In genomic region chr1:1164361-1164700, GRCh38 we compare ENCODE assay signal across 17 cellular contexts. TPM values are rescaled to one million over a fixed set of nuclear protein-coding genes. Genes with fewer than 3 reads are reported as not detected.
A peak's percentile ranks its signal among the peaks of the same experiment; 100 is the strongest.
DNase-seq lines count a peak whose midpoint lies in the region; ATAC-seq, FAIRE-seq and TF ChIP-seq lines count a peak whose summit lies in the region.
"Had no signal": no experiment of that assay in that cellular context is flagged by ENCODE, and none has a peak within 500 bp of the region (broad histone marks: within the 10 kb centered on the region; RNA-seq: fewer than 3 reads in every experiment).

No MANE protein-coding gene starts in this region.

- H3K4me3 ChIP-seq in keratinocyte (ENCODE audit: control insufficient read depth in 2 of 3, extremely low read depth in 1 of 3, insufficient read depth in 2 of 3, low read depth in 1 of 3, low read length in 3 of 3) (peak overlapping the region; percentile 83 to 98 (median 92)), prostate gland (peak overlapping the region; percentile 45 to 62)
- H3K4me3 ChIP-seq: thoracic aorta had no signal

- H3K9me1 ChIP-seq in keratinocyte (ENCODE audit: control insufficient read depth, extremely low read depth, insufficient read depth, low read length), result no peaks in the 10 kb centered on the region

- WGBS in prostate gland, result 33% methylated on average over 26 of the region's 26 CpGs

- no peak for TF ChIP-seq CTCF in Calu3 (IDR thresholded peaks at IDR 0.05; ENCODE audit: unreplicated experiment)
- no peak for TF ChIP-seq CTCF in keratinocyte (optimal IDR thresholded peaks at IDR 0.05 in 1 of 3, IDR thresholded peaks at IDR 0.05 in 1 of 3, conservative IDR thresholded peaks at IDR 0.05 in 1 of 3; ENCODE audit: extremely low read depth in 1 of 3, insufficient read depth in 2 of 3, low read length in 3 of 3)
- TF ChIP-seq CTCF in prostate gland (IDR thresholded peaks at IDR 0.05), result no peak

- H3K36me3 ChIP-seq in keratinocyte (ENCODE audit: control insufficient read depth in 2 of 2, extremely low read depth in 1 of 2, insufficient read depth in 2 of 2, low read length in 2 of 2) (peaks cover 0 to 3% of the 10 kb centered on the region in 2 experiments), prostate gland (no peaks in the 10 kb centered on the region)
- H3K36me3 ChIP-seq: thoracic aorta had no signal

- H3K36me3 Mint-ChIP-seq in Calu3 (ENCODE audit: insufficient read depth, unreplicated experiment), result peaks cover 69% of the 10 kb centered on the region
- H3K36me3 Mint-ChIP-seq in activated T-helper 1 cell treated with anti-CD3 and anti-CD28 coated beads, Interleukin-12 subunit alpha, Interleukin-12 subunit beta, Interleukin-2, Interleukin-4 antibody, amounts not matched to agents 30 ng/mL and 10 ng/mL and 1 ng/mL, durations not matched to agents 14 hours and 24 hours and 36 hours (ENCODE audit: low read depth), result no peaks in the 10 kb centered on the region
- H3K36me3 Mint-ChIP-seq: memory B cell had no signal

- H3K4me1 ChIP-seq in keratinocyte (ENCODE audit: control insufficient read depth, extremely low read depth, insufficient read depth, low read length) (peaks cover 11% of the 10 kb centered on the region), prostate gland (replicated peaks) (peaks cover 10% of the 10 kb centered on the region)

- H3K9ac ChIP-seq in keratinocyte (ENCODE audit: control insufficient read depth, extremely low read depth, insufficient read depth, low read length), result peak overlapping the region; percentile 96

- H2AFZ ChIP-seq in keratinocyte (ENCODE audit: control insufficient read depth, low read length), result no peak overlapping the region

- H3K27ac ChIP-seq in keratinocyte (ENCODE audit: control insufficient read depth, insufficient read depth, low read length), result peak overlapping the region; percentile 95
- peak overlapping the region; percentile 92 to 95 for H3K27ac ChIP-seq in prostate gland
- H3K27ac ChIP-seq: thoracic aorta had no signal

- no peaks in the 10 kb centered on the region for H3K27me3 Mint-ChIP-seq in Calu3 (ENCODE audit: unreplicated experiment)
- H3K27me3 Mint-ChIP-seq in activated T-helper 1 cell treated with anti-CD3 and anti-CD28 coated beads, Interleukin-12 subunit alpha, Interleukin-12 subunit beta, Interleukin-2, Interleukin-4 antibody, amounts not matched to agents 30 ng/mL and 10 ng/mL and 1 ng/mL, durations not matched to agents 14 hours and 24 hours and 36 hours (ENCODE audit: insufficient read depth), result no peaks in the 10 kb centered on the region

- peaks cover 7% of the 10 kb centered on the region for H4K20me1 ChIP-seq in keratinocyte (ENCODE audit: control insufficient read depth, extremely low read depth, insufficient read depth, low read length)

- TSS peak; percentile 92 for BruUV-seq in Calu3 (replicated peaks; lab: Mats Ljungman, UMichigan)

- dilution Hi-C loops in keratinocyte (cut with MboI; ENCODE audit: extremely low pct_ligation_motif_present, low sequenced_read_pairs), result no loop called here

- H3K27me3 ChIP-seq in keratinocyte (ENCODE audit: control insufficient read depth, extremely low read depth, insufficient read depth, low read length), result no peaks in the 10 kb centered on the region
- no peaks in the 10 kb centered on the region for H3K27me3 ChIP-seq in prostate gland (replicated peaks; ENCODE audit: insufficient read depth)

- H3K79me2 ChIP-seq in keratinocyte (ENCODE audit: control insufficient read depth, insufficient read depth, low read length), result peaks cover 52% of the 10 kb centered on the region

- no peaks in the 10 kb centered on the region for H3K9me3 Mint-ChIP-seq in Calu3 (ENCODE audit: low read depth, unreplicated experiment)
- no peaks in the 10 kb centered on the region for H3K9me3 Mint-ChIP-seq in activated T-helper 1 cell treated with anti-CD3 and anti-CD28 coated beads, Interleukin-12 subunit alpha, Interleukin-12 subunit beta, Interleukin-2, Interleukin-4 antibody, amounts not matched to agents 30 ng/mL and 10 ng/mL and 1 ng/mL, durations not matched to agents 14 hours and 24 hours and 36 hours
- H3K9me3 Mint-ChIP-seq: dendritic cell treated with granulocyte-macrophage colony-stimulating factor and Interleukin-4, amounts not matched to agents 40 ng/mL and 50 ng/mL, for 4 days; memory B cell had no signal

- peak overlapping the region; percentile 92 for H3K27ac Mint-ChIP-seq in Calu3 (ENCODE audit: unreplicated experiment)
- peak overlapping the region; percentile 58 for H3K27ac Mint-ChIP-seq in activated T-helper 1 cell treated with anti-CD3 and anti-CD28 coated beads, Interleukin-12 subunit alpha, Interleukin-12 subunit beta, Interleukin-2, Interleukin-4 antibody, amounts not matched to agents 30 ng/mL and 10 ng/mL and 1 ng/mL, durations not matched to agents 14 hours and 24 hours and 36 hours
- H3K27ac Mint-ChIP-seq: dendritic cell treated with granulocyte-macrophage colony-stimulating factor and Interleukin-4, amounts not matched to agents 40 ng/mL and 50 ng/mL, for 4 days; memory B cell had no signal

- intact Hi-C loops in Calu3 (cut with micrococcal nuclease; ENCODE audit: unreplicated experiment), result loop anchor here (10.0 kb wide), 1 partner anchor 70 kb away; the partner anchor contains the start of genes B3GALT6 and SDF4
- intact Hi-C loops in activated T-helper 1 cell treated with anti-CD3 and anti-CD28 coated beads, Interleukin-12 subunit alpha, Interleukin-12 subunit beta, Interleukin-2, Interleukin-4 antibody, amounts not matched to agents 30 ng/mL and 10 ng/mL and 1 ng/mL, durations not matched to agents 14 hours and 24 hours and 36 hours (cut with micrococcal nuclease), result no loop called here
- intact Hi-C loops in prostate gland (cut with DNase I), result no loop called here

- H3K9me3 ChIP-seq in keratinocyte (ENCODE audit: control insufficient read depth, low read depth, low read length) (no peaks in the 10 kb centered on the region), prostate gland (no peaks in the 10 kb centered on the region)
- H3K9me3 ChIP-seq: thoracic aorta had no signal

- H3K4me1 Mint-ChIP-seq in Calu3 (ENCODE audit: low read depth, unreplicated experiment), result peaks cover 9% of the 10 kb centered on the region
- H3K4me1 Mint-ChIP-seq in activated T-helper 1 cell treated with anti-CD3 and anti-CD28 coated beads, Interleukin-12 subunit alpha, Interleukin-12 subunit beta, Interleukin-2, Interleukin-4 antibody, amounts not matched to agents 30 ng/mL and 10 ng/mL and 1 ng/mL, durations not matched to agents 14 hours and 24 hours and 36 hours (ENCODE audit: low read depth), result no peaks in the 10 kb centered on the region

- ATAC-seq in activated CD4-positive, CD25-positive, alpha-beta regulatory T cell treated with anti-CD3 and anti-CD28 coated beads, Interleukin-2, amount 50 U/mL, for 24 hours, result no peak
- ATAC-seq in HG03039 (IDR thresholded peaks at IDR 0.05; ENCODE audit: unreplicated experiment), result no peak

- CTCF ChIA-PET in Calu3 (lab: Charles Lee), result interaction anchor here (1.9 kb wide), 1 partner anchor 42 kb away, joined by 8 read pairs; no protein-coding TSS in a partner anchor

- peak overlapping the region; percentile 99 for H3K4me2 ChIP-seq in keratinocyte (ENCODE audit: control insufficient read depth, extremely low read depth, insufficient read depth, low read depth, low read length)

- no peak for FAIRE-seq in keratinocyte (lab: Jason Lieb, UNC)
- FAIRE-seq: D721Med had no signal

- no peak for DNase-seq in Calu3
- DNase-seq in activated T-helper 1 cell treated with anti-CD3 and anti-CD28 coated beads, Interleukin-12 subunit alpha, Interleukin-12 subunit beta, Interleukin-2, Interleukin-4 antibody, amounts not matched to agents 30 ng/mL and 10 ng/mL and 1 ng/mL, durations not matched to agents 14 hours and 24 hours and 36 hours (ENCODE audit: low spot score), result no peak
- no peak for DNase-seq in keratinocyte (ENCODE audit: low read depth, low spot score)
- no peak for DNase-seq in prostate gland (ENCODE audit: low spot score)
- no peak for DNase-seq in erythroblast (lab: John Stamatoyannopoulos, UW)
- DNase-seq in NCI-H526 (lab: John Stamatoyannopoulos, UW), result no peak
- DNase-seq: activated CD4-positive, alpha-beta T cell treated with anti-CD3 and anti-CD28 coated beads for 1 hour; activated CD8-positive, alpha-beta memory T cell treated with anti-CD3 and anti-CD28 coated beads, Interleukin-2, amount 50 U/mL, for 4 hours; activated naive CD4-positive, alpha-beta T cell treated with Interleukin-2 at 50 U/mL for 16 hours; NCI-H82 had no signal

- TF ChIP-seq POLR2A in prostate gland (IDR thresholded peaks at IDR 0.05), result no peak
- TF ChIP-seq POLR2A in erythroblast (IDR thresholded peaks at IDR 0.05; ENCODE audit: low read length), result no peak

- peak overlapping the region; percentile 96 for H3K4me3 Mint-ChIP-seq in Calu3 (ENCODE audit: low read depth, unreplicated experiment)
- H3K4me3 Mint-ChIP-seq in activated T-helper 1 cell treated with anti-CD3 and anti-CD28 coated beads, Interleukin-12 subunit alpha, Interleukin-12 subunit beta, Interleukin-2, Interleukin-4 antibody, amounts not matched to agents 30 ng/mL and 10 ng/mL and 1 ng/mL, durations not matched to agents 14 hours and 24 hours and 36 hours, result no peak overlapping the region
- H3K4me3 Mint-ChIP-seq: dendritic cell treated with granulocyte-macrophage colony-stimulating factor and Interleukin-4, amounts not matched to agents 40 ng/mL and 50 ng/mL, for 4 days; memory B cell had no signal

RNA-seq across cellular contexts. Expression of gene TTLL10, which starts 9.3 kb away (rescaled TPM):
- 2.4 and 3.5 TPM in 2 replicates for total RNA-seq in Calu3 (2022)
- total RNA-seq in activated T-helper 1 cell treated with anti-CD3 and anti-CD28 coated beads, Interleukin-12 subunit alpha, Interleukin-12 subunit beta, Interleukin-2, Interleukin-4 antibody, amounts not matched to agents 30 ng/mL and 10 ng/mL and 1 ng/mL, durations not matched to agents 14 hours and 24 hours and 36 hours, result 0.10 and 0.15 TPM in 2 replicates
- not detected in 3 replicates for polyA plus RNA-seq in keratinocyte
- polyA plus RNA-seq in keratinocyte (2011; ENCODE audit: low read depth), result not detected
- not detected in 2 replicates for polyA plus RNA-seq in keratinocyte (2011; cell fraction: cytosol; rRNA removed)
- polyA plus RNA-seq in keratinocyte (2011; cell fraction: nucleus; rRNA removed), result 0.31 TPM in 1 of 2 replicates, not detected in the other
- polyA plus RNA-seq in keratinocyte (2012; ENCODE audit: low replicate concordance), result 0.07 TPM in 1 of 2 replicates, not detected in the other
- polyA minus RNA-seq in keratinocyte, result 0.23 TPM in 1 of 3 replicates, not detected in the others
- polyA minus RNA-seq in keratinocyte (2011; cell fraction: cytosol; rRNA and poly(A)+ RNA removed), result not detected
- polyA minus RNA-seq in keratinocyte (2011; cell fraction: nucleus; rRNA and poly(A)+ RNA removed), result not detected in 2 replicates
- total RNA-seq in prostate gland, result 1 to 10 TPM in 1 of 2 donors, under 1 TPM in 1; 0.77 to 7.3 TPM
- total RNA-seq: pulmonary artery endothelial cell, thoracic aorta had no signal

RNA-seq across cellular contexts. Expression of gene TNFRSF18, which starts 42.1 kb away (rescaled TPM):
- total RNA-seq in Calu3 (2022), result 0.66 TPM in 1 of 2 replicates, not detected in the other
- total RNA-seq in activated T-helper 1 cell treated with anti-CD3 and anti-CD28 coated beads, Interleukin-12 subunit alpha, Interleukin-12 subunit beta, Interleukin-2, Interleukin-4 antibody, amounts not matched to agents 30 ng/mL and 10 ng/mL and 1 ng/mL, durations not matched to agents 14 hours and 24 hours and 36 hours, result 350 and 356 TPM in 2 replicates
- 0.09 to 0.63 TPM (median 0.21 TPM) in 3 replicates for polyA plus RNA-seq in keratinocyte
- not detected for polyA plus RNA-seq in keratinocyte (2011; ENCODE audit: low read depth)
- 0.07 and 0.34 TPM in 2 replicates for polyA plus RNA-seq in keratinocyte (2011; cell fraction: cytosol; rRNA removed)
- polyA plus RNA-seq in keratinocyte (2011; cell fraction: nucleus; rRNA removed), result 0.23 and 0.88 TPM in 2 replicates
- polyA plus RNA-seq in keratinocyte (2012; ENCODE audit: low replicate concordance), result 0.18 and 0.21 TPM in 2 replicates
- not detected in 3 replicates for polyA minus RNA-seq in keratinocyte
- polyA minus RNA-seq in keratinocyte (2011; cell fraction: cytosol; rRNA and poly(A)+ RNA removed), result not detected
- polyA minus RNA-seq in keratinocyte (2011; cell fraction: nucleus; rRNA and poly(A)+ RNA removed), result 0.78 TPM in 1 of 2 replicates, not detected in the other
- total RNA-seq in prostate gland, result 1 to 10 TPM; 3.1 to 3.5 TPM
- total RNA-seq: pulmonary artery endothelial cell had no signal

RNA-seq across cellular contexts. Expression of gene C1orf159, which starts 48.4 kb away (rescaled TPM):
- total RNA-seq in Calu3 (2022), result 32.4 and 34.7 TPM in 2 replicates
- total RNA-seq in activated T-helper 1 cell treated with anti-CD3 and anti-CD28 coated beads, Interleukin-12 subunit alpha, Interleukin-12 subunit beta, Interleukin-2, Interleukin-4 antibody, amounts not matched to agents 30 ng/mL and 10 ng/mL and 1 ng/mL, durations not matched to agents 14 hours and 24 hours and 36 hours, result 30.0 and 30.3 TPM in 2 replicates
- 6.1 to 8.8 TPM (median 8.0 TPM) in 3 replicates for polyA plus RNA-seq in keratinocyte
- polyA plus RNA-seq in keratinocyte (2011; ENCODE audit: low read depth), result 3.2 TPM
- 3.5 and 10.1 TPM in 2 replicates for polyA plus RNA-seq in keratinocyte (2011; cell fraction: cytosol; rRNA removed)
- polyA plus RNA-seq in keratinocyte (2011; cell fraction: nucleus; rRNA removed), result 19.2 and 30.8 TPM in 2 replicates
- polyA plus RNA-seq in keratinocyte (2012; ENCODE audit: low replicate concordance), result 9.8 and 11.1 TPM in 2 replicates
- 2.4 to 4.1 TPM (median 3.7 TPM) in 3 replicates for polyA minus RNA-seq in keratinocyte
- polyA minus RNA-seq in keratinocyte (2011; cell fraction: cytosol; rRNA and poly(A)+ RNA removed), result 8.4 TPM
- polyA minus RNA-seq in keratinocyte (2011; cell fraction: nucleus; rRNA and poly(A)+ RNA removed), result 9.0 and 9.5 TPM in 2 replicates
- 10 to 100 TPM; 20.0 to 26.4 TPM for total RNA-seq in prostate gland

RNA-seq across cellular contexts. Expression of gene TNFRSF4, which starts 49.6 kb away (rescaled TPM):
- total RNA-seq in Calu3 (2022) (not detected in 2 replicates), prostate gland (1 to 10 TPM in 1 of 2 donors, under 1 TPM in 1; 0.50 to 3.0 TPM)
- 788 and 811 TPM in 2 replicates for total RNA-seq in activated T-helper 1 cell treated with anti-CD3 and anti-CD28 coated beads, Interleukin-12 subunit alpha, Interleukin-12 subunit beta, Interleukin-2, Interleukin-4 antibody, amounts not matched to agents 30 ng/mL and 10 ng/mL and 1 ng/mL, durations not matched to agents 14 hours and 24 hours and 36 hours
- 0.04 TPM in 1 of 3 replicates, not detected in the others for polyA plus RNA-seq in keratinocyte
- not detected for polyA plus RNA-seq in keratinocyte (2011; ENCODE audit: low read depth)
- not detected in 2 replicates for polyA plus RNA-seq in keratinocyte (2011; cell fraction: cytosol; rRNA removed)
- polyA plus RNA-seq in keratinocyte (2011; cell fraction: nucleus; rRNA removed), result not detected in 2 replicates
- polyA plus RNA-seq in keratinocyte (2012; ENCODE audit: low replicate concordance), result not detected in 2 replicates
- not detected in 3 replicates for polyA minus RNA-seq in keratinocyte
- polyA minus RNA-seq in keratinocyte (2011; cell fraction: cytosol; rRNA and poly(A)+ RNA removed), result not detected
- polyA minus RNA-seq in keratinocyte (2011; cell fraction: nucleus; rRNA and poly(A)+ RNA removed), result not detected in 2 replicates

Comparison
In these comparisons a context has a peak if more than half of its experiments do, and no peak if none do; other contexts are left out.
1. RNA of gene TNFRSF18, which starts 42.1 kb away (total RNA-seq): 350 to 356 TPM in activated T-helper 1 cell treated with anti-CD3 and anti-CD28 coated beads, Interleukin-12 subunit alpha, Interleukin-12 subunit beta, Interleukin-2, Interleukin-4 antibody, amounts not matched to agents 30 ng/mL and 10 ng/mL and 1 ng/mL, durations not matched to agents 14 hours and 24 hours and 36 hours; 3.1 to 3.5 TPM in prostate gland and 0.66 TPM in Calu3; every median in the first group is over 10 times any median in the second.